8 cellular contexts compared by ENCODE assay signal in the genomic region with DNA sequence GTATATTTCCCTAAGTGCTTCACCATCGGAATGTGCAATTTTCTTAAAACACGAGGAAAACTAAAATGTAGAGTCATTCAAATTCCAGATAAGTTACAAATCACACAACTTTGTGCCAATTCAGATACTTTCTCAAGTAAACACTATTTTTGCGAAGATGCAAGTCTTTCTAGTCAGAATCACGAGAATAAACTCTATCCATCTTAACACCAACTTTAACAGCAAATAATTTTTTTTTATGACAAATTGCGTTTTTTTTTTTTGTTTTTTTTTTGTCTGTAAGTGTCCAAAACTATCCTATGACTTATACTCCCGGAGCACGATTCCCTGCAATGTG. TPM values are rescaled to one million over a fixed set of nuclear protein-coding genes. Genes with fewer than 3 reads are reported as not detected.
DNase-seq lines count a peak whose midpoint lies in the region; ATAC-seq and TF ChIP-seq lines count a peak whose summit lies in the region.

No MANE protein-coding gene starts in this region.

- H3K4me3 Mint-ChIP-seq in stimulated activated naive CD8-positive, alpha-beta T cell treated with anti-CD3 and anti-CD28 coated beads, Interleukin-15, Interleukin-2, amounts not matched to agents 100 ng/mL and 50 ng/mL, for 24 hours, result peak overlapping the region; percentile 88

- dilution Hi-C loops in mammary epithelial cell (cut with HindIII; ENCODE audit: low sequenced_read_pairs), result no loop called here

- no peak overlapping the region for H2BK12ac ChIP-seq in mesenchymal stem cell (ENCODE audit: low read length in 2 of 2)

- H3K79me1 ChIP-seq in mesenchymal stem cell (replicated peaks; ENCODE audit: low read length, poor library complexity, severe bottlenecking), result peaks cover 2% of the 10 kb centered on the region

- H3K36me3 ChIP-seq in mammary epithelial cell (ENCODE audit: insufficient read depth, low read length) (no peaks in the 10 kb centered on the region), mesenchymal stem cell (ENCODE audit: control insufficient read depth in 1 of 2, insufficient read depth in 2 of 2, low read depth in 1 of 2, low read length in 2 of 2) (no peaks in the 10 kb centered on the region)

- H3K18ac ChIP-seq in mesenchymal stem cell (ENCODE audit: low read depth in 1 of 2, low read length in 2 of 2), result peak overlapping the region in 1 of 2 experiments; percentile 69

- no peaks in the 10 kb centered on the region for H4K20me1 ChIP-seq in mammary epithelial cell (ENCODE audit: insufficient read depth, low read length)

- H2BK15ac ChIP-seq in mesenchymal stem cell (ENCODE audit: low read depth, poor library complexity, severe bottlenecking), result no peak overlapping the region

- ATAC-seq in stimulated activated naive CD8-positive, alpha-beta T cell treated with anti-CD3 and anti-CD28 coated beads, Interleukin-15, Interleukin-2, amounts not matched to agents 100 U/mL and 50 U/mL, for 24 hours, result no peak
- ATAC-seq in esophagus mucosa, result no peak
- no peak for ATAC-seq in GM21367 (IDR thresholded peaks at IDR 0.05; ENCODE audit: unreplicated experiment)

- H2AK5ac ChIP-seq in mesenchymal stem cell (ENCODE audit: low read length, severe bottlenecking), result no peak overlapping the region

- H3K27ac Mint-ChIP-seq in stimulated activated naive CD8-positive, alpha-beta T cell treated with anti-CD3 and anti-CD28 coated beads, Interleukin-15, Interleukin-2, amounts not matched to agents 100 ng/mL and 50 ng/mL, for 24 hours, result peak overlapping the region; percentile 93

- no peak overlapping the region for H3K23ac ChIP-seq in mesenchymal stem cell (ENCODE audit: low read length in 2 of 2)

- no peak overlapping the region for H4K91ac ChIP-seq in mesenchymal stem cell (ENCODE audit: low read length)

- H3K27ac ChIP-seq in mammary epithelial cell (ENCODE audit: insufficient read depth, low read depth, low read length), result peak overlapping the region; percentile 83
- H3K27ac ChIP-seq in mesenchymal stem cell (ENCODE audit: low read length, poor library complexity, severe bottlenecking), result peak overlapping the region; percentile 94

- CTCF ChIA-PET in mammary epithelial cell (lab: Charles Lee; ENCODE audit: low non-redundant PET), result no interaction called here

- H2BK120ac ChIP-seq in mesenchymal stem cell (ENCODE audit: low read depth, low read length), result peak overlapping the region; percentile 98

- H3K27me3 Mint-ChIP-seq in stimulated activated naive CD8-positive, alpha-beta T cell treated with anti-CD3 and anti-CD28 coated beads, Interleukin-15, Interleukin-2, amounts not matched to agents 100 ng/mL and 50 ng/mL, for 24 hours, result no peaks in the 10 kb centered on the region

- peak overlapping the region in 1 of 2 experiments; percentile 76 for H3K4ac ChIP-seq in mesenchymal stem cell (ENCODE audit: low read depth in 1 of 2, low read length in 2 of 2)

- intact Hi-C loops in mammary epithelial cell (cut with micrococcal nuclease), result loop anchor here (10.0 kb wide), 1 partner anchor 944 kb away; no protein-coding TSS in a partner anchor

- H3K36me3 Mint-ChIP-seq in stimulated activated naive CD8-positive, alpha-beta T cell treated with anti-CD3 and anti-CD28 coated beads, Interleukin-15, Interleukin-2, amounts not matched to agents 100 ng/mL and 50 ng/mL, for 24 hours (ENCODE audit: low read depth), result no peaks in the 10 kb centered on the region

- H2AFZ ChIP-seq in mammary epithelial cell (ENCODE audit: low read depth, low read length), result peak overlapping the region; percentile 85
- no peak overlapping the region for H2AFZ ChIP-seq in mesenchymal stem cell (ENCODE audit: low read depth, low read length)

- in situ Hi-C loops in mammary epithelial cell (cut with MboI; ENCODE audit: low sequenced_read_pairs in 2 of 2), result loop anchor here (5.0 to 10.0 kb wide), 3 partner anchors 261 to 679 kb away; no protein-coding TSS in a partner anchor

- TSS peak; percentile 51 for BruUV-seq in mammary epithelial cell (replicated peaks; lab: Mats Ljungman, UMichigan)

- no peaks in the 10 kb centered on the region for H3K9me3 Mint-ChIP-seq in stimulated activated naive CD8-positive, alpha-beta T cell treated with anti-CD3 and anti-CD28 coated beads, Interleukin-15, Interleukin-2, amounts not matched to agents 100 ng/mL and 50 ng/mL, for 24 hours

- no peak overlapping the region for H4K8ac ChIP-seq in mesenchymal stem cell (ENCODE audit: low read length)

- TF ChIP-seq CTCF in mammary epithelial cell (conservative IDR thresholded peaks at IDR 0.05 in 1 of 2, IDR thresholded peaks at IDR 0.05 in 1 of 2; ENCODE audit: extremely low read depth in 1 of 2, insufficient read depth in 1 of 2, low read depth in 1 of 2, low read length in 2 of 2), result no peak

- H2BK5ac ChIP-seq in mesenchymal stem cell (ENCODE audit: low read depth, low read length, poor library complexity, severe bottlenecking), result peak overlapping the region; percentile 81

- H3K4me3 ChIP-seq in mammary epithelial cell (replicated peaks in 1 of 3; ENCODE audit: insufficient read depth in 1 of 3, low read depth in 2 of 3, low read length in 3 of 3), result peak overlapping the region; percentile 73 to 85 (median 75)
- H3K4me3 ChIP-seq in mesenchymal stem cell (ENCODE audit: insufficient read depth in 1 of 2, low read depth in 1 of 2, low read length in 2 of 2), result peak overlapping the region in 1 of 2 experiments; percentile 91

- H3K4me2 ChIP-seq in mammary epithelial cell (ENCODE audit: insufficient read depth, low read depth, low read length), result peak overlapping the region; percentile 99
- H3K4me2 ChIP-seq in mesenchymal stem cell (ENCODE audit: low read length, poor library complexity, severe bottlenecking), result peak overlapping the region; percentile 65

- no peaks in the 10 kb centered on the region for H3K9me3 ChIP-seq in mammary epithelial cell (replicated peaks; ENCODE audit: insufficient read depth, low read length)
- H3K9me3 ChIP-seq in mesenchymal stem cell (ENCODE audit: control insufficient read depth, low read length), result no peaks in the 10 kb centered on the region

- H3K4me1 ChIP-seq in mammary epithelial cell (ENCODE audit: insufficient read depth, low read length) (peaks cover 16% of the 10 kb centered on the region), mesenchymal stem cell (ENCODE audit: control insufficient read depth, insufficient read depth, low read depth, low read length) (peaks cover 7% of the 10 kb centered on the region)

- peaks cover 60% of the 10 kb centered on the region for H3K4me1 Mint-ChIP-seq in stimulated activated naive CD8-positive, alpha-beta T cell treated with anti-CD3 and anti-CD28 coated beads, Interleukin-15, Interleukin-2, amounts not matched to agents 100 ng/mL and 50 ng/mL, for 24 hours (ENCODE audit: low read depth)

- H3K14ac ChIP-seq in mesenchymal stem cell (ENCODE audit: low read length in 2 of 2), result no peak overlapping the region

- H3K27me3 ChIP-seq in mammary epithelial cell (ENCODE audit: insufficient read depth, low read length) (no peaks in the 10 kb centered on the region), mesenchymal stem cell (ENCODE audit: control insufficient read depth in 1 of 2, insufficient read depth in 1 of 2, low read length in 2 of 2) (no peaks in the 10 kb centered on the region)

- no peak for DNase-seq in stimulated activated naive CD8-positive, alpha-beta T cell treated with anti-CD3 and anti-CD28 coated beads, Interleukin-15, Interleukin-2, amounts not matched to agents 100 U/mL and 50 U/mL, for 24 hours
- DNase-seq in mammary epithelial cell, result no peak
- DNase-seq in mesenchymal stem cell, result no peak
- DNase-seq in HPDE6-E6E7 (ENCODE audit: extremely low spot score), result no peak
- DNase-seq in NCI-H1417 (lab: John Stamatoyannopoulos, UW), result no peak

- WGBS in mammary epithelial cell (ENCODE audit: low coverage, missing lambda C conversion rate), result 0% methylated on average over 7 of the region's 7 CpGs
- 0% methylated on average over 4 of the region's 7 CpGs for WGBS in mesenchymal stem cell

- H3K79me2 ChIP-seq in mammary epithelial cell (ENCODE audit: insufficient read depth, low read length), result peaks cover 56% of the 10 kb centered on the region

- H3K9ac ChIP-seq in mammary epithelial cell (ENCODE audit: insufficient read depth, low read length), result peak overlapping the region; percentile 94
- H3K9ac ChIP-seq in mesenchymal stem cell (ENCODE audit: low read length), result peak overlapping the region; percentile 100

RNA-seq across cellular contexts. Expression of a gene that starts 1.3 kb away (rescaled TPM):
- total RNA-seq in mammary epithelial cell, result 10 to 100 TPM; 19.2 to 29.9 TPM
- polyA plus RNA-seq in mammary epithelial cell, result 7.0 TPM
- 6.4 TPM for polyA minus RNA-seq in mammary epithelial cell
- 11.0 TPM for polyA plus RNA-seq in mesenchymal stem cell (2013, experiment 1 of 2)
- polyA plus RNA-seq in mesenchymal stem cell (2013, experiment 2 of 2), result 11.2 TPM
- total RNA-seq in esophagus mucosa, result 19.3 TPM
